In genomic region chr11:79336740-79337517, GRCh38 we compare ENCODE assay signal across 18 cellular contexts.
"Had no signal": no experiment of that assay in that cellular context is flagged by ENCODE, and none has a peak within 500 bp of the region (broad histone marks: within the 10 kb centered on the region; RNA-seq: fewer than 3 reads in every experiment).

No MANE protein-coding gene starts in this region.

- DNase-seq: activated CD4-positive, alpha-beta memory T cell treated with anti-CD3 and anti-CD28 coated beads, Interleukin-2, amount 10 ng/mL, durations not matched to agents 7 days and 5 days; activated CD4-positive, alpha-beta T cell treated with anti-CD3 and anti-CD28 coated beads for 48 hours; activated effector memory CD4-positive, alpha-beta T cell treated with anti-CD3 and anti-CD28 coated beads, Interleukin-2, amount 50 U/mL, for 16 hours; activated naive CD4-positive, alpha-beta T cell treated with anti-CD3 and anti-CD28 coated beads, Interleukin-2, amount 10 ng/mL, durations not matched to agents 7 days and 5 days; activated naive CD8-positive, alpha-beta T cell treated with anti-CD3 and anti-CD28 coated beads, Interleukin-2, amount 50 U/mL, for 24 hours; activated T-cell treated with anti-CD3 and anti-CD28 coated beads for 4 hours; anterior cingulate cortex; body of pancreas; hypothalamus; left cardiac atrium; naive B cell; posterior cingulate gyrus; stimulated activated CD4-positive, alpha-beta T cell treated with anti-CD3 and anti-CD28 coated beads, Interleukin-4, amount 100 ng/mL, for 24 hours; stimulated activated naive CD8-positive, alpha-beta T cell treated with anti-CD3 and anti-CD28 coated beads, Interleukin-15, Interleukin-2, amounts not matched to agents 100 U/mL and 50 U/mL, for 24 hours; SW 1271; T-helper 17 cell had no signal

- ATAC-seq: activated naive CD8-positive, alpha-beta T cell treated with anti-CD3 and anti-CD28 coated beads, Interleukin-2, amount 50 U/mL, for 24 hours; body of pancreas; left cardiac atrium; stimulated activated naive CD8-positive, alpha-beta T cell treated with anti-CD3 and anti-CD28 coated beads, Interleukin-15, Interleukin-2, amounts not matched to agents 100 U/mL and 50 U/mL, for 24 hours; T-helper 17 cell had no signal

- H3K27me3 Mint-ChIP-seq: activated CD4-positive, alpha-beta memory T cell treated with anti-CD3 and anti-CD28 coated beads, Interleukin-2, amount 10 ng/mL, durations not matched to agents 7 days and 5 days; activated naive CD4-positive, alpha-beta T cell treated with anti-CD3 and anti-CD28 coated beads, Interleukin-2, amount 10 ng/mL, durations not matched to agents 7 days and 5 days; activated naive CD8-positive, alpha-beta T cell treated with anti-CD3 and anti-CD28 coated beads, Interleukin-2, amount 50 U/mL, for 24 hours; T-helper 17 cell had no signal

- H3K4me3 ChIP-seq: body of pancreas, neural progenitor cell had no signal

- H3K9me3 Mint-ChIP-seq: activated CD4-positive, alpha-beta memory T cell treated with anti-CD3 and anti-CD28 coated beads, Interleukin-2, amount 10 ng/mL, durations not matched to agents 7 days and 5 days; activated naive CD8-positive, alpha-beta T cell treated with anti-CD3 and anti-CD28 coated beads, Interleukin-2, amount 50 U/mL, for 24 hours; memory B cell; neural progenitor cell had no signal

- H3K36me3 ChIP-seq: neural progenitor cell had no signal

- H3K36me3 Mint-ChIP-seq: activated naive CD4-positive, alpha-beta T cell treated with anti-CD3 and anti-CD28 coated beads, Interleukin-2, amount 10 ng/mL, durations not matched to agents 7 days and 5 days; memory B cell; naive B cell; neural progenitor cell had no signal

- H3K9me3 ChIP-seq: body of pancreas had no signal

- H3K4me3 Mint-ChIP-seq: activated CD4-positive, alpha-beta memory T cell treated with anti-CD3 and anti-CD28 coated beads, Interleukin-2, amount 10 ng/mL, durations not matched to agents 7 days and 5 days; activated naive CD4-positive, alpha-beta T cell treated with anti-CD3 and anti-CD28 coated beads, Interleukin-2, amount 10 ng/mL, durations not matched to agents 7 days and 5 days; activated naive CD8-positive, alpha-beta T cell treated with anti-CD3 and anti-CD28 coated beads, Interleukin-2, amount 50 U/mL, for 24 hours; memory B cell; naive B cell; neural progenitor cell; T-helper 17 cell had no signal

- H3K4me1 Mint-ChIP-seq: activated CD4-positive, alpha-beta memory T cell treated with anti-CD3 and anti-CD28 coated beads, Interleukin-2, amount 10 ng/mL, durations not matched to agents 7 days and 5 days; activated naive CD4-positive, alpha-beta T cell treated with anti-CD3 and anti-CD28 coated beads, Interleukin-2, amount 10 ng/mL, durations not matched to agents 7 days and 5 days; activated naive CD8-positive, alpha-beta T cell treated with anti-CD3 and anti-CD28 coated beads, Interleukin-2, amount 50 U/mL, for 24 hours; T-helper 17 cell had no signal

- H3K4me2 ChIP-seq: neural progenitor cell had no signal

- H3K9ac ChIP-seq: neural progenitor cell had no signal

- H3K27me3 ChIP-seq: body of pancreas, neural progenitor cell had no signal

- H2AFZ ChIP-seq: neural progenitor cell had no signal

- H3K27ac Mint-ChIP-seq: activated CD4-positive, alpha-beta memory T cell treated with anti-CD3 and anti-CD28 coated beads, Interleukin-2, amount 10 ng/mL, durations not matched to agents 7 days and 5 days; activated naive CD4-positive, alpha-beta T cell treated with anti-CD3 and anti-CD28 coated beads, Interleukin-2, amount 10 ng/mL, durations not matched to agents 7 days and 5 days; activated naive CD8-positive, alpha-beta T cell treated with anti-CD3 and anti-CD28 coated beads, Interleukin-2, amount 50 U/mL, for 24 hours; memory B cell; naive B cell; neural progenitor cell; T-helper 17 cell had no signal

- H3K4me1 ChIP-seq: body of pancreas, neural progenitor cell had no signal

- H3K27ac ChIP-seq: body of pancreas, neural progenitor cell had no signal
